ENCODE assay signal across 17 cellular contexts in genomic region chr11:1569251-1569780, GRCh38. TPM values are rescaled to one million over a fixed set of nuclear protein-coding genes. Genes with fewer than 3 reads are reported as not detected.
A peak's percentile ranks its signal among the peaks of the same experiment; 100 is the strongest.
DNase-seq lines count a peak whose midpoint lies in the region; ATAC-seq and TF ChIP-seq lines count a peak whose summit lies in the region.
"Had no signal": no experiment of that assay in that cellular context is flagged by ENCODE, and none has a peak within 500 bp of the region (broad histone marks: within the 10 kb centered on the region; RNA-seq: fewer than 3 reads in every experiment).

No MANE protein-coding gene starts in this region.

- H3K9me3 ChIP-seq in CD4-positive, alpha-beta T cell (ENCODE audit: control insufficient read depth, low read length), result no peaks in the 10 kb centered on the region
- H3K9me3 ChIP-seq in hepatocyte (ENCODE audit: low read depth) (no peaks in the 10 kb centered on the region), WERI-Rb-1 (ENCODE audit: severe bottlenecking) (no peaks in the 10 kb centered on the region)
- H3K9me3 ChIP-seq: BE2C, esophagus squamous epithelium, left lung had no signal

- TF ChIP-seq CTCF in CD4-positive, alpha-beta T cell (IDR thresholded peaks at IDR 0.05), result no peak
- TF ChIP-seq CTCF in hepatocyte (IDR thresholded peaks at IDR 0.05; ENCODE audit: poor library complexity), result no peak
- TF ChIP-seq CTCF in progenitor cell of endocrine pancreas (IDR thresholded peaks at IDR 0.05; ENCODE audit: unreplicated experiment), result no peak
- no peak for TF ChIP-seq CTCF in WERI-Rb-1 (IDR thresholded peaks at IDR 0.05; ENCODE audit: low read depth, low read length)

- H3K79me2 ChIP-seq in hepatocyte, result peaks cover 20% of the 10 kb centered on the region

- WGBS in hepatocyte (ENCODE audit: low lambda C conversion rate, missing lambda C conversion rate), result 81% methylated on average over 14 of the region's 14 CpGs

- H3K27ac Mint-ChIP-seq in CD4-positive, alpha-beta T cell, result peak overlapping the region; percentile 68
- peak overlapping the region; percentile 59 for H3K27ac Mint-ChIP-seq in progenitor cell of endocrine pancreas
- H3K27ac Mint-ChIP-seq: stimulated activated naive CD8-positive, alpha-beta T cell treated with anti-CD3 and anti-CD28 coated beads, Interleukin-15, Interleukin-2, amounts not matched to agents 100 ng/mL and 50 ng/mL, for 24 hours had no signal

- intact Hi-C loops in CD4-positive, alpha-beta T cell (cut with DNase I, micrococcal nuclease), result no loop called here

- ATAC-seq in CD4-positive, alpha-beta T cell (ENCODE audit: poor library complexity), result no peak
- ATAC-seq: left lung, Panc1 had no signal

- no peaks in the 10 kb centered on the region for H3K36me3 Mint-ChIP-seq in CD4-positive, alpha-beta T cell (ENCODE audit: low read depth)
- H3K36me3 Mint-ChIP-seq in progenitor cell of endocrine pancreas (ENCODE audit: insufficient read depth), result no peaks in the 10 kb centered on the region

- DNase-seq in CD4-positive, alpha-beta T cell, result peak in 1 of 10 experiments; percentile 20
- DNase-seq in NCI-H69 (lab: John Stamatoyannopoulos, UW) (peak; percentile 23), hepatocyte (ENCODE audit: low spot score) (peak; percentile 31), progenitor cell of endocrine pancreas (ENCODE audit: low spot score, unreplicated experiment) (no peak), WERI-Rb-1 (no peak), activated gamma-delta T cell treated with Interleukin-2 at 50 U/mL for 16 hours (no peak), EL (no peak)
- DNase-seq in activated CD4-positive, CD25-positive, alpha-beta regulatory T cell (lab: John Stamatoyannopoulos, UW), result no peak
- DNase-seq: activated CD4-positive, CD25-positive, alpha-beta regulatory T cell treated with anti-CD3 and anti-CD28 coated beads, Interleukin-2, amount 50 U/mL, for 72 hours; amniotic stem cell; BE2C; esophagus squamous epithelium; hippocampal formation; Karpas-422 had no signal

- no peaks in the 10 kb centered on the region for H3K27me3 Mint-ChIP-seq in CD4-positive, alpha-beta T cell
- H3K27me3 Mint-ChIP-seq in progenitor cell of endocrine pancreas, result peaks cover 12% of the 10 kb centered on the region
- H3K27me3 Mint-ChIP-seq: stimulated activated naive CD8-positive, alpha-beta T cell treated with anti-CD3 and anti-CD28 coated beads, Interleukin-15, Interleukin-2, amounts not matched to agents 100 ng/mL and 50 ng/mL, for 24 hours had no signal

- H3K9me2 ChIP-seq in hepatocyte (replicated peaks; ENCODE audit: insufficient read depth), result no peaks in the 10 kb centered on the region

- no peak overlapping the region for H3K4me3 ChIP-seq in hepatocyte
- H3K4me3 ChIP-seq in WERI-Rb-1 (ENCODE audit: low read depth, low read length), result no peak overlapping the region
- H3K4me3 ChIP-seq: esophagus squamous epithelium, left lung had no signal

- POLR2A ChIA-PET in CD4-positive, alpha-beta T cell (lab: Charles Lee), result no interaction called here

- no peaks in the 10 kb centered on the region for H3K27me3 ChIP-seq in CD4-positive, alpha-beta T cell (ENCODE audit: control insufficient read depth, insufficient read depth, low read length)
- peaks cover 19% of the 10 kb centered on the region for H3K27me3 ChIP-seq in hepatocyte
- H3K27me3 ChIP-seq in WERI-Rb-1 (ENCODE audit: insufficient read depth, low read depth, severe bottlenecking), result peaks cover 19% of the 10 kb centered on the region

- no peaks in the 10 kb centered on the region for H3K9me3 Mint-ChIP-seq in CD4-positive, alpha-beta T cell
- no peaks in the 10 kb centered on the region for H3K9me3 Mint-ChIP-seq in progenitor cell of endocrine pancreas (ENCODE audit: low read depth)
- H3K9me3 Mint-ChIP-seq: stimulated activated naive CD8-positive, alpha-beta T cell treated with anti-CD3 and anti-CD28 coated beads, Interleukin-15, Interleukin-2, amounts not matched to agents 100 ng/mL and 50 ng/mL, for 24 hours had no signal

- no peak overlapping the region for H3K27ac ChIP-seq in CD4-positive, alpha-beta T cell (ENCODE audit: low read depth, low read length)
- H3K27ac ChIP-seq in hepatocyte (no peak overlapping the region), WERI-Rb-1 (no peak overlapping the region)
- H3K27ac ChIP-seq: left lung had no signal

- peak overlapping the region; percentile 83 for H3K4me3 Mint-ChIP-seq in CD4-positive, alpha-beta T cell
- peak overlapping the region; percentile 38 for H3K4me3 Mint-ChIP-seq in progenitor cell of endocrine pancreas (ENCODE audit: low read depth)
- H3K4me3 Mint-ChIP-seq: stimulated activated naive CD8-positive, alpha-beta T cell treated with anti-CD3 and anti-CD28 coated beads, Interleukin-15, Interleukin-2, amounts not matched to agents 100 ng/mL and 50 ng/mL, for 24 hours had no signal

- no peak overlapping the region for H2AFZ ChIP-seq in hepatocyte

- no peaks in the 10 kb centered on the region for H3K36me3 ChIP-seq in hepatocyte (replicated peaks; ENCODE audit: insufficient read depth, low read depth)
- H3K36me3 ChIP-seq in WERI-Rb-1, result peaks cover 14% of the 10 kb centered on the region
- H3K36me3 ChIP-seq: BE2C, esophagus squamous epithelium had no signal

- peaks cover 24% of the 10 kb centered on the region for H3K4me1 Mint-ChIP-seq in CD4-positive, alpha-beta T cell (ENCODE audit: low read depth)
- H3K4me1 Mint-ChIP-seq in progenitor cell of endocrine pancreas (ENCODE audit: low read depth), result peaks cover 2% of the 10 kb centered on the region

- CTCF ChIA-PET in CD4-positive, alpha-beta T cell (lab: Charles Lee), result interaction anchor here (0.7 to 1.4 kb wide), 3 partner anchors 23 to 26 kb away, joined by 3 to 4 read pairs (median 4); no protein-coding TSS in a partner anchor

- H3K4me2 ChIP-seq in hepatocyte, result peak overlapping the region; percentile 92

- H3K4me1 ChIP-seq in hepatocyte (ENCODE audit: insufficient read depth), result peaks cover 13% of the 10 kb centered on the region

- H4K20me1 ChIP-seq in hepatocyte (ENCODE audit: insufficient read depth, poor library complexity, severe bottlenecking), result peaks cover 46% of the 10 kb centered on the region

RNA-seq across cellular contexts. Expression of gene DUSP8, which starts 2.8 kb away (rescaled TPM):
- total RNA-seq in CD4-positive, alpha-beta T cell, result 10 to 100 TPM; 83.9 to 91.2 TPM
- total RNA-seq in hepatocyte (7.9 and 8.0 TPM in 2 replicates), progenitor cell of endocrine pancreas (15.2 and 15.9 TPM in 2 replicates)
- 13.0 and 17.7 TPM in 2 replicates for polyA plus RNA-seq in hepatocyte

RNA-seq across cellular contexts. Expression of gene KRTAP5-1, which starts 15.8 kb away (rescaled TPM):
- total RNA-seq in CD4-positive, alpha-beta T cell, result not detected
- not detected in 2 replicates for total RNA-seq in hepatocyte
- polyA plus RNA-seq in hepatocyte, result 0.28 TPM in 1 of 2 replicates, not detected in the other
- total RNA-seq in progenitor cell of endocrine pancreas, result not detected in 2 replicates
- total RNA-seq: esophagus squamous epithelium, left lung had no signal

RNA-seq across cellular contexts. Expression of gene KRTAP5-2, which starts 28.8 kb away (rescaled TPM):
- total RNA-seq in CD4-positive, alpha-beta T cell, result not detected
- total RNA-seq in hepatocyte (not detected in 2 replicates), progenitor cell of endocrine pancreas (not detected in 2 replicates)
- polyA plus RNA-seq in hepatocyte, result not detected in 2 replicates
- total RNA-seq: esophagus squamous epithelium, left lung had no signal

RNA-seq across cellular contexts. Expression of gene KRTAP5-3, which starts 38.9 kb away (rescaled TPM):
- total RNA-seq in CD4-positive, alpha-beta T cell, result not detected
- total RNA-seq in hepatocyte, result not detected in 2 replicates
- not detected in 2 replicates for polyA plus RNA-seq in hepatocyte
- total RNA-seq in progenitor cell of endocrine pancreas, result not detected in 2 replicates
- total RNA-seq: esophagus squamous epithelium, left lung had no signal

RNA-seq across cellular contexts. Expression of gene KRTAP5-4, which starts 52.6 kb away (rescaled TPM):
- total RNA-seq in CD4-positive, alpha-beta T cell, result not detected
- total RNA-seq in hepatocyte (not detected in 2 replicates), progenitor cell of endocrine pancreas (not detected in 2 replicates)
- polyA plus RNA-seq in hepatocyte, result not detected in 2 replicates
- total RNA-seq: esophagus squamous epithelium, left lung had no signal

Comparison
In these comparisons a context has a peak if more than half of its experiments do, and no peak if none do; other contexts are left out.
1. DNase-seq: peak in NCI-H69 (single experiment) and hepatocyte (single experiment); none in progenitor cell of endocrine pancreas (single experiment), WERI-Rb-1 (single experiment), activated gamma-delta T cell treated with Interleukin-2 at 50 U/mL for 16 hours (single experiment), activated CD4-positive, CD25-positive, alpha-beta regulatory T cell (0 of 4) and EL (single experiment).